ENCODE assay signal across 13 cellular contexts in genomic region chr3:9142346-9142745, GRCh38.
DNase-seq lines count a peak whose midpoint lies in the region; ATAC-seq, FAIRE-seq and TF ChIP-seq lines count a peak whose summit lies in the region.
"Had no signal": no experiment of that assay in that cellular context is flagged by ENCODE, and none has a peak within 500 bp of the region (broad histone marks: within the 10 kb centered on the region; RNA-seq: fewer than 3 reads in every experiment).

No MANE protein-coding gene starts in this region.

- peaks cover 14% of the 10 kb centered on the region for H3K4me1 ChIP-seq in RWPE2 (ENCODE audit: insufficient read depth, poor library complexity, severe bottlenecking)

- H3K36me3 ChIP-seq in RWPE2 (ENCODE audit: low read depth) = no peaks in the 10 kb centered on the region

- TF ChIP-seq CTCF in RWPE2 (IDR thresholded peaks at IDR 0.05; ENCODE audit: poor library complexity, severe bottlenecking) = no peak

- DNase-seq in Caki2 (ENCODE audit: low read depth) (peak; percentile 30), HEK293T (ENCODE audit: extremely low spot score) (peak; percentile 50), RWPE2 (ENCODE audit: low spot score) (no peak), iris pigment epithelial cell (ENCODE audit: low read depth) (peak; percentile 5), dermis blood vessel endothelial cell (no peak), RCC 7860 (ENCODE audit: low spot score) (no peak)
- DNase-seq: glutamatergic neuron; KBM-7; stimulated activated CD4-positive, alpha-beta T cell treated with anti-CD3 and anti-CD28 coated beads, Interleukin-2, amount 100 ng/mL, for 24 hours; T-cell had no signal

- H3K9me3 ChIP-seq in RWPE2 (ENCODE audit: severe bottlenecking) = no peaks in the 10 kb centered on the region

- in situ Hi-C loops in Caki2 (cut with HindIII; ENCODE audit: low pct_unique_long_range_greater_than_20kb, low sequenced_read_pairs) = no loop called here

- peak overlapping the region; percentile 67 for H3K27ac ChIP-seq in RWPE2 (ENCODE audit: poor library complexity, severe bottlenecking)

- ATAC-seq in RWPE2 (ENCODE audit: low read depth) = peak; percentile 72
- ATAC-seq in GM18867 (IDR thresholded peaks at IDR 0.05; ENCODE audit: unreplicated experiment) = no peak
- no peak for ATAC-seq in GM18909 (IDR thresholded peaks at IDR 0.05; ENCODE audit: poor library complexity, unreplicated experiment)
- ATAC-seq: activated CD4-positive, CD25-positive, alpha-beta regulatory T cell treated with anti-CD3 and anti-CD28 coated beads, Interleukin-2, amount 50 U/mL, for 24 hours; T-cell had no signal

- POLR2A ChIA-PET in HEK293T (lab: Yijun Ruan, JAX) = no interaction called here

- CTCF ChIA-PET in HEK293T (lab: Yijun Ruan, JAX) = interaction anchor here (1.6 kb wide), 1 partner anchor 160 kb away, joined by 4 read pairs; no protein-coding TSS in a partner anchor

- FAIRE-seq in RCC 7860 (lab: Jason Lieb, UNC) = no peak

- no peaks in the 10 kb centered on the region for H3K27me3 ChIP-seq in RWPE2 (ENCODE audit: insufficient read depth, poor library complexity, severe bottlenecking)

- no peak overlapping the region for H3K4me3 ChIP-seq in RWPE2 (ENCODE audit: severe bottlenecking)

TF ChIP-seq in HEK293T, 16 proteins besides CTCF, POLR2A, EP300 and RAD21:
- TF ChIP-seq TARDBP (IDR thresholded peaks at IDR 0.05) (no peak), FOXK2 (IDR thresholded peaks at IDR 0.05) (no peak), HDGF (IDR thresholded peaks at IDR 0.05; ENCODE audit: borderline replicate concordance) (no peak), NFRKB (IDR thresholded peaks at IDR 0.05) (no peak), FOXA1 (IDR thresholded peaks at IDR 0.05) (no peak), L3MBTL2 (conservative IDR thresholded peaks at IDR 0.05) (no peak), PKNOX1 (IDR thresholded peaks at IDR 0.05) (peak; percentile 93), SP1 (IDR thresholded peaks at IDR 0.05) (no peak), ARNT (IDR thresholded peaks at IDR 0.05) (no peak), SUZ12 (IDR thresholded peaks at IDR 0.05) (no peak), CTBP1 (IDR thresholded peaks at IDR 0.05; ENCODE audit: borderline replicate concordance) (peak; percentile 65; the same call in 1 of the 2 replicates), BHLHE40 (IDR thresholded peaks at IDR 0.05; ENCODE audit: borderline replicate concordance) (no peak), ELF4 (IDR thresholded peaks at IDR 0.05) (no peak), FOXM1 (IDR thresholded peaks at IDR 0.05; ENCODE audit: borderline replicate concordance) (no peak), ZNF384 (IDR thresholded peaks at IDR 0.05) (peak; percentile 23; the same call in 1 of the 2 replicates), LEF1 (IDR thresholded peaks at IDR 0.05; ENCODE audit: borderline replicate concordance) (no peak)

Comparison
In these comparisons a context has a peak if more than half of its experiments do, and no peak if none do; other contexts are left out.
1. DNase-seq: peak in Caki2 (single experiment), HEK293T (single experiment) and iris pigment epithelial cell (single experiment); none in RWPE2 (single experiment), dermis blood vessel endothelial cell (single experiment) and RCC 7860 (single experiment).